In the genomic region with DNA sequence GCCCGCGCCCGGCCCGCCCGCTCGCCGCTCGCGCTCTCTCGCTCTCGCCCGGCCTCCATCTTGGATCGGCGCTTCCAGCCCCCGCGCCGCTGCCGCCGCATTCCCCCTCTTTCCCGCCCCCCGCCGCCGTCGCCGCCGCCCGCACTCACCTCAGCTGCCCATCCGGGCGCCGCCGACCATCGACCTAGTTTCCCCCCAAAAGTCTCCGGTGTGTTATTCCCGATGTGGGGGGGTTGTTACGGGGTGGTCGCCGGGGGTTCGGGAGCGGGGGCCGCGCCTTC, we compare ENCODE assay signal across 8 cellular contexts. TPM values are rescaled to one million over a fixed set of nuclear protein-coding genes. Genes with fewer than 3 reads are reported as not detected.
DNase-seq lines count a peak whose midpoint lies in the region; ATAC-seq and TF ChIP-seq lines count a peak whose summit lies in the region.

No MANE protein-coding gene starts in this region.

- H3F3A ChIP-seq in PC-3 (ENCODE audit: low read length, unreplicated experiment), result no peaks in the 10 kb centered on the region

- peak overlapping the region; percentile 96 for H3K27ac Mint-ChIP-seq in endodermal cell
- H3K27ac Mint-ChIP-seq in natural killer cell treated with Interleukin-12 subunit alpha and Interleukin-12 subunit beta and Interleukin-15 and Interleukin-18, amount 100 ng/mL, for 72 hours, result peak overlapping the region; percentile 89 to 96

- peaks cover 35% of the 10 kb centered on the region for H3K4me1 Mint-ChIP-seq in endodermal cell
- H3K4me1 Mint-ChIP-seq in natural killer cell treated with Interleukin-12 subunit alpha and Interleukin-12 subunit beta and Interleukin-15 and Interleukin-18, amount 100 ng/mL, for 72 hours (ENCODE audit: low read depth in 2 of 2), result peaks cover 41 to 48% of the 10 kb centered on the region in 2 donors

- H3K27me3 ChIP-seq in PC-3 (ENCODE audit: low read length), result no peaks in the 10 kb centered on the region
- H3K27me3 ChIP-seq in endodermal cell (ENCODE audit: control insufficient read depth, insufficient read depth, low read length, poor library complexity, severe bottlenecking), result no peaks in the 10 kb centered on the region

- H3K27ac ChIP-seq in PC-3 (ENCODE audit: low read length) (peak overlapping the region; percentile 75), endodermal cell (ENCODE audit: low read depth, low read length) (peak overlapping the region; percentile 99)

- H3K9me3 Mint-ChIP-seq in endodermal cell, result no peaks in the 10 kb centered on the region
- H3K9me3 Mint-ChIP-seq in natural killer cell treated with Interleukin-12 subunit alpha and Interleukin-12 subunit beta and Interleukin-15 and Interleukin-18, amount 100 ng/mL, for 72 hours, result no peaks in the 10 kb centered on the region

- no TSS peak for BruUV-seq in PC-3 (replicated peaks; lab: Mats Ljungman, UMichigan)

- 0% methylated on average over 2 to 41 of the region's 41 CpGs for WGBS in endodermal cell (ENCODE audit: insufficient coverage in 1 of 2, insufficient read length in 1 of 2), 2 experiments

- peak overlapping the region; percentile 72 for H3K4me3 Mint-ChIP-seq in endodermal cell
- peak overlapping the region; percentile 87 for H3K4me3 Mint-ChIP-seq in natural killer cell treated with Interleukin-12 subunit alpha and Interleukin-12 subunit beta and Interleukin-15 and Interleukin-18, amount 100 ng/mL, for 72 hours

- H3K36me3 ChIP-seq in PC-3 (ENCODE audit: low read depth, low read length), result no peaks in the 10 kb centered on the region
- H3K36me3 ChIP-seq in endodermal cell (ENCODE audit: control insufficient read depth, insufficient read depth, low read length), result no peaks in the 10 kb centered on the region

- no peaks in the 10 kb centered on the region for H3K9me2 ChIP-seq in PC-3 (replicated peaks; ENCODE audit: low read length)

- H3K4me1 ChIP-seq in PC-3 (ENCODE audit: insufficient read depth, low read length) (peaks cover 9% of the 10 kb centered on the region), endodermal cell (ENCODE audit: control insufficient read depth, insufficient read depth, low read length) (peaks cover 8% of the 10 kb centered on the region)

- peak overlapping the region; percentile 54 for H3K4me2 ChIP-seq in PC-3 (ENCODE audit: low read length)

- peaks cover 54% of the 10 kb centered on the region for H3K79me2 ChIP-seq in PC-3 (ENCODE audit: low read length)

- H3K27me3 Mint-ChIP-seq in endodermal cell (ENCODE audit: insufficient read depth), result no peaks in the 10 kb centered on the region
- H3K27me3 Mint-ChIP-seq in natural killer cell treated with Interleukin-12 subunit alpha and Interleukin-12 subunit beta and Interleukin-15 and Interleukin-18, amount 100 ng/mL, for 72 hours, result no peaks in the 10 kb centered on the region

- H3K9ac ChIP-seq in PC-3 (ENCODE audit: low read length) (peak overlapping the region; percentile 94), endodermal cell (ENCODE audit: extremely low read depth, low read length, poor library complexity, severe bottlenecking) (peak overlapping the region; percentile 75)

- H3K4me3 ChIP-seq in AG04449 (ENCODE audit: low read depth, low read length), result peak overlapping the region; percentile 69
- H3K4me3 ChIP-seq in GM12875 (ENCODE audit: low read depth, low read length), result peak overlapping the region; percentile 72
- peak overlapping the region; percentile 73 for H3K4me3 ChIP-seq in PC-3 (ENCODE audit: low read length)
- H3K4me3 ChIP-seq in endodermal cell (ENCODE audit: low read length), result peak overlapping the region; percentile 90

- intact Hi-C loops in PC-3 (cut with micrococcal nuclease), result loop anchor here (1.0 to 10.0 kb wide), 6 partner anchors 111 to 681 kb away; a partner anchor contains a TSS

- CTCF ChIA-PET in AG04449 (lab: Yijun Ruan, JAX) (interaction anchor here (0.6 to 4.0 kb wide), 86 partner anchors 10 to 784 kb away, joined by 3 to 70 read pairs (median 4); a partner anchor contains a TSS), PC-3 (lab: Charles Lee) (interaction anchor here (0.7 to 1.9 kb wide), 12 partner anchors 119 to 847 kb away, joined by 3 to 41 read pairs (median 4); no protein-coding TSS in a partner anchor)

- H2AFZ ChIP-seq in PC-3 (ENCODE audit: low read length), result peak overlapping the region; percentile 67; the same call in 1 of the 2 replicates

- ATAC-seq in HG02938 (IDR thresholded peaks at IDR 0.05; ENCODE audit: unreplicated experiment) (peak; percentile 4), PC-3 (peak; percentile 21)
- ATAC-seq in natural killer cell treated with Interleukin-12 subunit alpha and Interleukin-12 subunit beta and Interleukin-15 and Interleukin-18, amount 100 ng/mL, for 72 hours, result peak; percentile 39 to 55

- DNase-seq in AG04449 (ENCODE audit: low read depth, low spot score), result no peak
- DNase-seq in PC-3, result no peak
- no peak for DNase-seq in endodermal cell
- no peak for DNase-seq in natural killer cell treated with Interleukin-12 subunit alpha and Interleukin-12 subunit beta and Interleukin-15 and Interleukin-18, amount 100 ng/mL, for 72 hours (ENCODE audit: low spot score)
- DNase-seq in HPDE6-E6E7 (ENCODE audit: extremely low spot score), result no peak
- DNase-seq in midbrain (lab: John Stamatoyannopoulos, UW), result no peak

- H4K20me1 ChIP-seq in PC-3 (ENCODE audit: low read length), result no peaks in the 10 kb centered on the region

- H3K36me3 Mint-ChIP-seq in endodermal cell (ENCODE audit: low read depth), result peaks cover 2% of the 10 kb centered on the region
- no peaks in the 10 kb centered on the region for H3K36me3 Mint-ChIP-seq in natural killer cell treated with Interleukin-12 subunit alpha and Interleukin-12 subunit beta and Interleukin-15 and Interleukin-18, amount 100 ng/mL, for 72 hours

- POLR2A ChIA-PET in AG04449 (lab: Yijun Ruan, JAX), result interaction anchor here (0.6 to 2.0 kb wide), 19 partner anchors 11 to 681 kb away, joined by 3 to 23 read pairs (median 5); a partner anchor contains a TSS
- POLR2A ChIA-PET in PC-3 (lab: Charles Lee; ENCODE audit: unreplicated experiment), result interaction anchor here (0.8 to 1.2 kb wide), 4 partner anchors 262 to 677 kb away, joined by 3 to 5 read pairs (median 4); no protein-coding TSS in a partner anchor

- H3K9me3 ChIP-seq in PC-3 (ENCODE audit: low read length) (no peaks in the 10 kb centered on the region), endodermal cell (ENCODE audit: control insufficient read depth, low read length) (no peaks in the 10 kb centered on the region)

- TF ChIP-seq CTCF in AG04449 (IDR thresholded peaks at IDR 0.05; ENCODE audit: insufficient read depth, low read length, missing control alignments), result no peak
- TF ChIP-seq CTCF in GM12875 (IDR thresholded peaks at IDR 0.05; ENCODE audit: borderline replicate concordance, insufficient read depth, low read depth, low read length), result no peak
- TF ChIP-seq CTCF in PC-3 (conservative IDR thresholded peaks at IDR 0.05; ENCODE audit: low read depth, low read length), result no peak
- TF ChIP-seq CTCF in endodermal cell (conservative IDR thresholded peaks at IDR 0.05), result no peak

RNA-seq across cellular contexts. Expression of a gene that starts 0.2 kb away (rescaled TPM):
- total RNA-seq in PC-3 (2014; rRNA removed) (13.1 and 14.6 TPM in 2 replicates), endodermal cell (10 to 100 TPM; 26.8 to 29.8 TPM)
- polyA plus RNA-seq in endodermal cell (2013, experiment 1 of 2), result 20.2 TPM
- polyA plus RNA-seq in endodermal cell (2013, experiment 2 of 2), result 22.0 TPM
- total RNA-seq in natural killer cell treated with Interleukin-12 subunit alpha and Interleukin-12 subunit beta and Interleukin-15 and Interleukin-18, amount 100 ng/mL, for 72 hours, result 10 to 100 TPM; 48.7 to 88.7 TPM
